In genomic region chr2:25127631-25128030, GRCh38 we compare ENCODE assay signal across 27 cellular contexts. TPM values are rescaled to one million over a fixed set of nuclear protein-coding genes. Genes with fewer than 3 reads are reported as not detected.
DNase-seq lines count a peak whose midpoint lies in the region; ATAC-seq, FAIRE-seq and TF ChIP-seq lines count a peak whose summit lies in the region.
"Had no signal": no experiment of that assay in that cellular context is flagged by ENCODE, and none has a peak within 500 bp of the region (broad histone marks: within the 10 kb centered on the region; RNA-seq: fewer than 3 reads in every experiment).

No MANE protein-coding gene starts in this region.

- ATAC-seq in GM21526 (IDR thresholded peaks at IDR 0.05; ENCODE audit: low FRiP score, unreplicated experiment) = no peak
- ATAC-seq: heart left ventricle, Panc1, right lobe of liver had no signal

- no peak for TF ChIP-seq POLR2A in stomach (IDR thresholded peaks at IDR 0.05)

- H3K27me3 ChIP-seq in BLaER1 treated with 17β-estradiol and CSF1 and Interleukin-3, amounts not matched to agents 10 nM and 100 nM = peaks cover 28 to 33% (median 32%) of the 10 kb centered on the region in 11 experiments
- H3K27me3 ChIP-seq in astrocyte (ENCODE audit: insufficient read depth, low read length) = no peaks in the 10 kb centered on the region
- peaks cover 0 to 33% (median 18%) of the 10 kb centered on the region in 3 donors for H3K27me3 ChIP-seq in stomach
- H3K27me3 ChIP-seq: ovary, right lobe of liver, SJCRH30 had no signal

- WGBS in stomach, 5 donors = 61 to 79% (median 70%) methylated on average over 5 of the region's 5 CpGs

- peaks cover 7% of the 10 kb centered on the region for H3K36me3 Mint-ChIP-seq in astrocyte (ENCODE audit: low read depth, unreplicated experiment)
- H3K36me3 Mint-ChIP-seq: CD8-positive, alpha-beta memory T cell had no signal

- H3K4me2 ChIP-seq in BLaER1 treated with 17β-estradiol and CSF1 and Interleukin-3, amounts not matched to agents 10 nM and 100 nM = peak overlapping the region in 6 of 11 experiments; percentile 1 to 92 (median 20); a peak in 6 of 22 replicates
- no peak overlapping the region for H3K4me2 ChIP-seq in astrocyte (ENCODE audit: low read length)

- H3K4me3 ChIP-seq in BLaER1 treated with 17β-estradiol and CSF1 and Interleukin-3, amounts not matched to agents 10 nM and 100 nM = no peak overlapping the region
- H3K4me3 ChIP-seq in astrocyte (ENCODE audit: insufficient read depth, low read depth, low read length) (no peak overlapping the region), fibroblast of the aortic adventitia (ENCODE audit: low read depth, low read length) (no peak overlapping the region), skeletal muscle cell (ENCODE audit: low read depth, low read length) (no peak overlapping the region), stomach (no peak overlapping the region)
- H3K4me3 ChIP-seq: esophagus muscularis mucosa, heart left ventricle, ovary, right lobe of liver, SJCRH30 had no signal

- TF ChIP-seq EP300 in stomach (IDR thresholded peaks at IDR 0.05) = no peak

- no peak overlapping the region for H2AFZ ChIP-seq in astrocyte (ENCODE audit: low read depth, low read length)

- H3K9ac ChIP-seq in BLaER1 treated with 17β-estradiol and CSF1 and Interleukin-3, amounts not matched to agents 10 nM and 100 nM = no peak overlapping the region
- H3K9ac ChIP-seq in astrocyte (ENCODE audit: low read length) = no peak overlapping the region

- no peak overlapping the region for H3K27ac Mint-ChIP-seq in astrocyte (ENCODE audit: unreplicated experiment)
- H3K27ac Mint-ChIP-seq: CD8-positive, alpha-beta memory T cell had no signal

- H3K36me3 ChIP-seq in BLaER1 treated with 17β-estradiol and CSF1 and Interleukin-3, amounts not matched to agents 10 nM and 100 nM = no peaks in the 10 kb centered on the region
- H3K36me3 ChIP-seq in astrocyte (ENCODE audit: insufficient read depth, low read length) (no peaks in the 10 kb centered on the region), stomach (no peaks in the 10 kb centered on the region)
- H3K36me3 ChIP-seq: ovary, right lobe of liver, SJCRH30 had no signal

- peaks cover 1% of the 10 kb centered on the region for H3K4me1 Mint-ChIP-seq in astrocyte (ENCODE audit: low read depth, unreplicated experiment)

- no peaks in the 10 kb centered on the region for H3K9me3 Mint-ChIP-seq in astrocyte (ENCODE audit: unreplicated experiment)
- H3K9me3 Mint-ChIP-seq: CD8-positive, alpha-beta memory T cell had no signal

- peak; percentile 34 for DNase-seq in astrocyte (ENCODE audit: low read depth)
- DNase-seq in fibroblast of the aortic adventitia (ENCODE audit: low read depth) = peak; percentile 54
- DNase-seq in skeletal muscle cell (ENCODE audit: low read depth) = peak; percentile 17
- no peak for DNase-seq in HEK293T (ENCODE audit: extremely low spot score)
- DNase-seq in SKM-1 treated with dmso at 0.1 percent for 144 hours (lab: John Stamatoyannopoulos, UW; ENCODE audit: unreplicated experiment) = no peak
- DNase-seq in stomach = no peak
- DNase-seq: activated CD8-positive, alpha-beta memory T cell treated with anti-CD3 and anti-CD28 coated beads for 24 hours; activated naive CD4-positive, alpha-beta T cell treated with anti-CD3 and anti-CD28 coated beads, Interleukin-2, amount 50 U/mL, for 16 hours; activated T-cell treated with anti-CD3 and anti-CD28 coated beads, Interleukin-2, amount 50 U/mL, for 48 hours; aorta; CD8-positive, alpha-beta memory T cell; heart left ventricle; mesendoderm; NCI-H1105; NCI-H2107; ovary; SJCRH30 had no signal

- no peaks in the 10 kb centered on the region for H3K79me2 ChIP-seq in astrocyte (ENCODE audit: insufficient read depth, low read length)

- no peak for FAIRE-seq in astrocyte (lab: Jason Lieb, UNC)
- FAIRE-seq: colon, GM12892, GM19239 had no signal

- peaks cover 0 to 3% (median 0%) of the 10 kb centered on the region in 11 experiments; a peak in 3 of 22 replicates for H4K20me1 ChIP-seq in BLaER1 treated with 17β-estradiol and CSF1 and Interleukin-3, amounts not matched to agents 10 nM and 100 nM
- H4K20me1 ChIP-seq in astrocyte (ENCODE audit: insufficient read depth, low read length) = no peaks in the 10 kb centered on the region

- H3K4me3 Mint-ChIP-seq in astrocyte (ENCODE audit: unreplicated experiment) = no peak overlapping the region
- H3K4me3 Mint-ChIP-seq: CD8-positive, alpha-beta memory T cell had no signal

- H3K27me3 Mint-ChIP-seq in astrocyte (ENCODE audit: low read depth, unreplicated experiment) = no peaks in the 10 kb centered on the region

- CTCF ChIA-PET in HEK293T (lab: Yijun Ruan, JAX) = interaction anchor here (0.6 to 1.0 kb wide), 2 partner anchors 20 to 152 kb away, joined by 5 to 6 read pairs; no protein-coding TSS in a partner anchor

- H3K4me1 ChIP-seq in BLaER1 treated with 17β-estradiol and CSF1 and Interleukin-3, amounts not matched to agents 10 nM and 100 nM = peaks cover 28 to 49% (median 43%) of the 10 kb centered on the region in 10 experiments
- H3K4me1 ChIP-seq in astrocyte (ENCODE audit: insufficient read depth, low read length) = no peaks in the 10 kb centered on the region
- peaks cover 6 to 22% (median 18%) of the 10 kb centered on the region in 4 donors for H3K4me1 ChIP-seq in stomach
- H3K4me1 ChIP-seq: right lobe of liver, SJCRH30 had no signal

- POLR2A ChIA-PET in HEK293T (lab: Yijun Ruan, JAX) = interaction anchor here (0.6 to 1.4 kb wide), 3 partner anchors 145 to 155 kb away, joined by 3 to 4 read pairs (median 3); no protein-coding TSS in a partner anchor

- no peak overlapping the region for H3K27ac ChIP-seq in BLaER1 treated with 17β-estradiol and CSF1 and Interleukin-3, amounts not matched to agents 10 nM and 100 nM
- no peak overlapping the region for H3K27ac ChIP-seq in astrocyte (ENCODE audit: low read depth, low read length)
- no peak overlapping the region for H3K27ac ChIP-seq in stomach
- H3K27ac ChIP-seq: esophagus muscularis mucosa, heart left ventricle, HL-60, ovary, right lobe of liver, SJCRH30 had no signal

- intact Hi-C loops in stomach (cut with DNase I; ENCODE audit: low total_unique reads) = no loop called here

- no peaks in the 10 kb centered on the region for H3K9me3 ChIP-seq in BLaER1 treated with 17β-estradiol and CSF1 and Interleukin-3, amounts not matched to agents 10 nM and 100 nM (replicated peaks in 1 of 11)
- H3K9me3 ChIP-seq in astrocyte (ENCODE audit: insufficient read depth, low read depth, low read length) = no peaks in the 10 kb centered on the region
- no peaks in the 10 kb centered on the region for H3K9me3 ChIP-seq in stomach
- H3K9me3 ChIP-seq: esophagus muscularis mucosa, heart left ventricle, ovary, right lobe of liver, SJCRH30 had no signal

- TF ChIP-seq CTCF in astrocyte (IDR thresholded peaks at IDR 0.05; ENCODE audit: insufficient read depth, low read depth, low read length) (no peak), fibroblast of the aortic adventitia (IDR thresholded peaks at IDR 0.05; ENCODE audit: insufficient read depth, low read length) (no peak), stomach (IDR thresholded peaks at IDR 0.05) (no peak)

TF ChIP-seq in HEK293T, 16 proteins besides CTCF, POLR2A, EP300 and RAD21:
- TF ChIP-seq ARNT (IDR thresholded peaks at IDR 0.05) (no peak), ZNF384 (IDR thresholded peaks at IDR 0.05) (no peak), BHLHE40 (IDR thresholded peaks at IDR 0.05; ENCODE audit: borderline replicate concordance) (no peak), HDGF (IDR thresholded peaks at IDR 0.05; ENCODE audit: borderline replicate concordance) (no peak), ELF4 (IDR thresholded peaks at IDR 0.05) (no peak), L3MBTL2 (conservative IDR thresholded peaks at IDR 0.05) (no peak), FOXK2 (IDR thresholded peaks at IDR 0.05) (no peak)

RNA-seq across cellular contexts. Expression of gene POMC, which starts 40.7 kb away (rescaled TPM):
- total RNA-seq in astrocyte (not detected in 2 replicates), fibroblast of the aortic adventitia (ENCODE audit: low replicate concordance) (0.63 and 7.5 TPM in 2 replicates), stomach (1 to 10 TPM in 1 of 5 donors, under 1 TPM in 2, not detected in 2; 0.89 to 4.6 (median 0.92) TPM)
- polyA plus RNA-seq in stomach = 1 to 10 TPM; 2.9 to 3.5 (median 3.4) TPM
- total RNA-seq: NCI-H460, SJCRH30 had no signal

Comparison
In these comparisons a context has a peak if more than half of its experiments do, and no peak if none do; other contexts are left out.
1. DNase-seq: peak in astrocyte (single experiment), fibroblast of the aortic adventitia (single experiment) and skeletal muscle cell (single experiment); none in HEK293T (single experiment), SKM-1 treated with dmso at 0.1 percent for 144 hours (single experiment) and stomach (single experiment).